In the genomic region with DNA sequence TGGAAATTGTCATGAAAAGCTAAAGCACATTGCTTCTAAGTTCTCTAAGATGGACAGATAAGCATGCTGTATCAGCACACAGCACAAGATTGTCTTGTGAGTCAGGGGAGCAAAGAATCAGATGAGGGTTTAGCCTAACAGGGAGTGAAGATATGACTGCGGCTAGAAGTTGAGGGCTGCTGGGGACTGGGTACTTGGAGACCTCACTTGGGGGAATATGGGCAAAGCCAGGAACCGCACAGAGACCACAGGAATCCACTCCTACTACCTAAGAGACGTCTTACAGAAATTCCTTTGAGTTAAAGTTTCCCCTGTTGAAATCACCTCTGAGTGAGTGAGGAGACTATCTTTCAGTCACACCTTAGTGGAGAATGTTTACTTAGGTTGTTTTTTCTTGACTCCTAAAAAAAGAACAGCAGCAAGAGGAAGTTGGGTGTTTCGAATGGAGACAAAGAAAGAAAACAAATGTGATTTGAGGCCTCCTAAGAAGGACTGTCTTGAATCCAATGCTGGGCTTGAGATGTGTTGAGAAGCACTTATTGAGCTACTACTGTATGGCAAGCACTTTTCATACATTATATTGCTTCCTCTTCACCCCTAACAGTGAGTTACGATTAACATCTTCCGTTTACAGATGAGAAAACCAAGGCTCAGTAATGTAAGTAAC, we compare ENCODE assay signal across 8 cellular contexts.
DNase-seq lines count a peak whose midpoint lies in the region; ATAC-seq, FAIRE-seq and TF ChIP-seq lines count a peak whose summit lies in the region.

No MANE protein-coding gene starts in this region.

- ATAC-seq in HG02588 (IDR thresholded peaks at IDR 0.05; ENCODE audit: unreplicated experiment) = peak; percentile 35

- DNase-seq in GM10248 (ENCODE audit: extremely low spot score) = peak; percentile 35
- DNase-seq in SK-N-SH = no peak
- no peak for DNase-seq in C1 segment of cervical spinal cord (lab: John Stamatoyannopoulos, UW)
- DNase-seq in D721Med (ENCODE audit: insufficient read length, low spot score) = no peak
- DNase-seq in hepatic stellate cell (ENCODE audit: low spot score) = no peak

- no peaks in the 10 kb centered on the region for H3K27me3 Mint-ChIP-seq in stimulated activated naive CD8-positive, alpha-beta T cell treated with anti-CD3 and anti-CD28 coated beads, Interleukin-15, Interleukin-2, amounts not matched to agents 100 ng/mL and 50 ng/mL, for 24 hours

- TF ChIP-seq EP300 in SK-N-SH (IDR thresholded peaks at IDR 0.05; ENCODE audit: borderline replicate concordance in 1 of 2, low read depth in 1 of 2, low read length in 1 of 2) = no peak

- no peaks in the 10 kb centered on the region for H3K79me2 ChIP-seq in SK-N-SH (ENCODE audit: insufficient read depth)

- no peaks in the 10 kb centered on the region for H3K9me3 Mint-ChIP-seq in stimulated activated naive CD8-positive, alpha-beta T cell treated with anti-CD3 and anti-CD28 coated beads, Interleukin-15, Interleukin-2, amounts not matched to agents 100 ng/mL and 50 ng/mL, for 24 hours

- no peak overlapping the region for H3K4me2 ChIP-seq in SK-N-SH

- WGBS in SK-N-SH (ENCODE audit: low lambda C conversion rate) = 83% methylated on average over 6 of the region's 6 CpGs

- TF ChIP-seq CTCF in GM10248 (IDR thresholded peaks at IDR 0.05; ENCODE audit: control extremely low read depth, extremely low read depth, low read depth, missing control alignments) = no peak
- TF ChIP-seq CTCF in SK-N-SH (IDR thresholded peaks at IDR 0.05) = no peak
- TF ChIP-seq CTCF in D721Med (IDR thresholded peaks at IDR 0.05; ENCODE audit: insufficient read depth, missing control alignments) = no peak

- H3K27ac Mint-ChIP-seq in stimulated activated naive CD8-positive, alpha-beta T cell treated with anti-CD3 and anti-CD28 coated beads, Interleukin-15, Interleukin-2, amounts not matched to agents 100 ng/mL and 50 ng/mL, for 24 hours = peak overlapping the region; percentile 95

- H3K9ac ChIP-seq in SK-N-SH (no peak overlapping the region), duodenal mucosa (ENCODE audit: low read depth in 1 of 2, low read length in 2 of 2) (peak overlapping the region in 1 of 2 donors; percentile 22)

- FAIRE-seq in D721Med (lab: Jason Lieb, UNC) = no peak

- no peak for TF ChIP-seq RAD21 in SK-N-SH (IDR thresholded peaks at IDR 0.05; ENCODE audit: low read length)

- H3K4me1 Mint-ChIP-seq in stimulated activated naive CD8-positive, alpha-beta T cell treated with anti-CD3 and anti-CD28 coated beads, Interleukin-15, Interleukin-2, amounts not matched to agents 100 ng/mL and 50 ng/mL, for 24 hours (ENCODE audit: low read depth) = peaks cover 100% of the 10 kb centered on the region

- H3K36me3 ChIP-seq in SK-N-SH (replicated peaks in 1 of 2; ENCODE audit: control insufficient read depth in 1 of 2, insufficient read depth in 2 of 2, low read length in 1 of 2) (no peaks in the 10 kb centered on the region), duodenal mucosa (ENCODE audit: control insufficient read depth in 1 of 2, insufficient read depth in 2 of 2, low read length in 2 of 2) (no peaks in the 10 kb centered on the region)

- H4K20me1 ChIP-seq in SK-N-SH (ENCODE audit: insufficient read depth) = no peaks in the 10 kb centered on the region

- H3K27me3 ChIP-seq in SK-N-SH (ENCODE audit: insufficient read depth) (no peaks in the 10 kb centered on the region), duodenal mucosa (ENCODE audit: control insufficient read depth in 1 of 2, insufficient read depth in 2 of 2, low read length in 2 of 2) (no peaks in the 10 kb centered on the region)

- POLR2A ChIA-PET in GM10248 (lab: Yijun Ruan, JAX) = interaction anchor here (1.4 kb wide), 1 partner anchor 11 kb away, joined by 3 read pairs; no protein-coding TSS in a partner anchor
- POLR2A ChIA-PET in SK-N-SH (lab: Yijun Ruan, JAX) = no interaction called here

- CTCF ChIA-PET in GM10248 (lab: Yijun Ruan, JAX) = interaction anchor here (0.7 to 6.5 kb wide), 7 partner anchors 12 to 102 kb away, joined by 3 to 54 read pairs (median 4); no protein-coding TSS in a partner anchor
- CTCF ChIA-PET in SK-N-SH (lab: Yijun Ruan, JAX) = interaction anchor here (0.6 to 3.2 kb wide), 3 partner anchors 10 to 101 kb away, joined by 3 to 14 read pairs (median 6); no protein-coding TSS in a partner anchor

- H3K9me2 ChIP-seq in SK-N-SH = no peaks in the 10 kb centered on the region

- no peak overlapping the region for H3K4me3 ChIP-seq in SK-N-SH (ENCODE audit: low read depth in 2 of 2, low read length in 1 of 2)
- H3K4me3 ChIP-seq in duodenal mucosa (ENCODE audit: low read depth in 1 of 2, low read length in 2 of 2) = no peak overlapping the region

- H3K27ac ChIP-seq in SK-N-SH (ENCODE audit: low read depth in 2 of 2, low read length in 1 of 2) (peak overlapping the region; percentile 11 to 58; a peak in 3 of 4 replicates), duodenal mucosa (ENCODE audit: low read depth, low read length) (peak overlapping the region; percentile 21)

- no peaks in the 10 kb centered on the region for H3K9me3 ChIP-seq in SK-N-SH
- no peaks in the 10 kb centered on the region for H3K9me3 ChIP-seq in duodenal mucosa (ENCODE audit: control insufficient read depth in 1 of 2, low read length in 2 of 2)

- H2AFZ ChIP-seq in SK-N-SH (ENCODE audit: low read depth) = no peak overlapping the region

- H3K36me3 Mint-ChIP-seq in stimulated activated naive CD8-positive, alpha-beta T cell treated with anti-CD3 and anti-CD28 coated beads, Interleukin-15, Interleukin-2, amounts not matched to agents 100 ng/mL and 50 ng/mL, for 24 hours (ENCODE audit: low read depth) = peaks cover 14% of the 10 kb centered on the region

- H3K4me3 Mint-ChIP-seq in stimulated activated naive CD8-positive, alpha-beta T cell treated with anti-CD3 and anti-CD28 coated beads, Interleukin-15, Interleukin-2, amounts not matched to agents 100 ng/mL and 50 ng/mL, for 24 hours = peak overlapping the region; percentile 75

- no peaks in the 10 kb centered on the region for H3F3A ChIP-seq in SK-N-SH (replicated peaks; ENCODE audit: insufficient read depth)

- peaks cover 7 to 25% of the 10 kb centered on the region in 2 experiments; a peak in 3 of 4 replicates for H3K4me1 ChIP-seq in SK-N-SH (ENCODE audit: control insufficient read depth in 1 of 2, insufficient read depth in 2 of 2, low read depth in 1 of 2, low read length in 1 of 2)
- peaks cover 53 to 57% of the 10 kb centered on the region in 2 donors for H3K4me1 ChIP-seq in duodenal mucosa (ENCODE audit: control insufficient read depth in 1 of 2, insufficient read depth in 2 of 2, low read length in 2 of 2)

TF ChIP-seq in SK-N-SH, 30 proteins besides CTCF, POLR2A, EP300 and RAD21:
- TF ChIP-seq SIN3A (IDR thresholded peaks at IDR 0.05; ENCODE audit: borderline replicate concordance, low read depth, low read length) (no peak), JUND (IDR thresholded peaks at IDR 0.05) (no peak), TCF12 (IDR thresholded peaks at IDR 0.05) (no peak), POLR2AphosphoS5 (IDR thresholded peaks at IDR 0.05; ENCODE audit: low read depth, low read length) (no peak), CHD2 (IDR thresholded peaks at IDR 0.05; ENCODE audit: low read length, partially characterized antibody) (no peak), GATA2 (CRISPR knock-in tag; IDR thresholded peaks at IDR 0.05) (no peak), NFIC (IDR thresholded peaks at IDR 0.05; ENCODE audit: borderline replicate concordance) (no peak), TEAD4 (IDR thresholded peaks at IDR 0.05; ENCODE audit: borderline replicate concordance, insufficient read depth) (no peak), YY1 (IDR thresholded peaks at IDR 0.05; ENCODE audit: low read depth) (no peak)
- TF ChIP-seq, protein P1, sequence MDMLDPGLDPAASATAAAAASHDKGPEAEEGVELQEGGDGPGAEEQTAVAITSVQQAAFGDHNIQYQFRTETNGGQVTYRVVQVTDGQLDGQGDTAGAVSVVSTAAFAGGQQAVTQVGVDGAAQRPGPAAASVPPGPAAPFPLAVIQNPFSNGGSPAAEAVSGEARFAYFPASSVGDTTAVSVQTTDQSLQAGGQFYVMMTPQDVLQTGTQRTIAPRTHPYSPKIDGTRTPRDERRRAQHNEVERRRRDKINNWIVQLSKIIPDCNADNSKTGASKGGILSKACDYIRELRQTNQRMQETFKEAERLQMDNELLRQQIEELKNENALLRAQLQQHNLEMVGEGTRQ (IDR thresholded peaks at IDR 0.05; ENCODE audit: borderline replicate concordance, low read depth, low read length) = no peak
- TF ChIP-seq, protein P2, sequence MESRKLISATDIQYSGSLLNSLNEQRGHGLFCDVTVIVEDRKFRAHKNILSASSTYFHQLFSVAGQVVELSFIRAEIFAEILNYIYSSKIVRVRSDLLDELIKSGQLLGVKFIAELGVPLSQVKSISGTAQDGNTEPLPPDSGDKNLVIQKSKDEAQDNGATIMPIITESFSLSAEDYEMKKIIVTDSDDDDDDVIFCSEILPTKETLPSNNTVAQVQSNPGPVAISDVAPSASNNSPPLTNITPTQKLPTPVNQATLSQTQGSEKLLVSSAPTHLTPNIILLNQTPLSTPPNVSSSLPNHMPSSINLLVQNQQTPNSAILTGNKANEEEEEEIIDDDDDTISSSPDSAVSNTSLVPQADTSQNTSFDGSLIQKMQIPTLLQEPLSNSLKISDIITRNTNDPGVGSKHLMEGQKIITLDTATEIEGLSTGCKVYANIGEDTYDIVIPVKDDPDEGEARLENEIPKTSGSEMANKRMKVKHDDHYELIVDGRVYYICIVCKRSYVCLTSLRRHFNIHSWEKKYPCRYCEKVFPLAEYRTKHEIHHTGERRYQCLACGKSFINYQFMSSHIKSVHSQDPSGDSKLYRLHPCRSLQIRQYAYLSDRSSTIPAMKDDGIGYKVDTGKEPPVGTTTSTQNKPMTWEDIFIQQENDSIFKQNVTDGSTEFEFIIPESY (IDR thresholded peaks at IDR 0.05; ENCODE audit: borderline replicate concordance, low read depth) = no peak
